In the genomic region with DNA sequence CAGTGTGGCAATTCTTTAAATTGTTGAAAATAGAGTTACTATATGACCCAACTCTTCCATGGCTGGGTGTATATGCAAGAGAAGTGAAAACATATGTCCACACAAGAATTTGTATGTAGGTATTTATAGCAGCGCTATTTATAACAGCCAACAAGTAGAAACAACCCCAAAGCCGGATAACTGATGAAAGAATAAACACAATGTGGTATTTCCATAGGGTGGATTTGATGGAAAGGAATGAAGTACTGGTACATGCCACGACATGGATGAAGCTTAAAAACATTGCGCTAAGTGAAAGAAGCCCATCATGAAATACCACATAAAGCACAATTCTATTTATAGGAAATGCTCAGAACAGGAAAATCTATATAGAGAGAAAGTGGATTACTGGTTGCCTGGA, we compare ENCODE assay signal across 9 cellular contexts.
"Had no signal": no experiment of that assay in that cellular context is flagged by ENCODE, and none has a peak within 500 bp of the region (broad histone marks: within the 10 kb centered on the region; RNA-seq: fewer than 3 reads in every experiment).

No MANE protein-coding gene starts in this region.

- H3K27ac ChIP-seq: HL-60 had no signal

- H3K36me3 Mint-ChIP-seq: IgD-negative memory B cell had no signal

- DNase-seq: H9, HCEC 1CT, HFFc6 had no signal

- FAIRE-seq: H1, H54, HepG2 had no signal

- H3K4me3 Mint-ChIP-seq: GM23338, H9, HFFc6, IgD-negative memory B cell had no signal

- H3K27ac Mint-ChIP-seq: GM23338, H9, HFFc6, IgD-negative memory B cell had no signal

- H3K4me3 ChIP-seq: GM23338 had no signal

- ATAC-seq: GM23338, HepG2 had no signal

- H3K4me1 Mint-ChIP-seq: GM23338, IgD-negative memory B cell had no signal

- H3K9me3 Mint-ChIP-seq: GM23338, H9 had no signal
